ENCODE assay signal across 3 cellular contexts in the genomic region with DNA sequence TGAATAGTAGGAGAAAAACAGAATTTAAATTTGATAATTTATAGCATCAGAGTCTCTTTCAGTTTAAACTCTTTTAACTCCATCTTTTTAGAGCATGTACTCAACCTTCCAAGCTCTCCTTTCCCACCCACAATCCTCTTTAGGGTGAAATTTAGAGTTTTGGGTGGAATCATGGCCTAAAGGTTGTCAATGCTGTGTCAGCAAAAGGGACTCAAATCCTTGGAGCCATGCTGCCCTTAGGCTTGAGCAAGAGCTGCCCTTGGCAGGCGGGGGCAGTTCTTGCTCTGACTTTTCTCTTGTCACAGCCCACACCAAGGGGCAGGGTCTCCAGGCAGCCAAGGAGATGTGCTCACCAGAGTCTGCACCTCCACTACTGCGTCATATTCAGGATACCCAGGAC.
TF ChIP-seq lines count a peak whose summit lies in the region.

No MANE protein-coding gene starts in this region.

TF ChIP-seq in A549, 52 proteins besides CTCF, POLR2A, EP300 and RAD21 (continued from another document):
- TF ChIP-seq KDM1A (IDR thresholded peaks at IDR 0.05; ENCODE audit: low read depth) = no peak

TF ChIP-seq in IMR-90, 13 proteins besides CTCF, POLR2A, EP300 and RAD21:
- TF ChIP-seq SMC3 (IDR thresholded peaks at IDR 0.05; ENCODE audit: low read depth, low read length) = no peak
- peak; percentile 75 for TF ChIP-seq MAFK (IDR thresholded peaks at IDR 0.05; ENCODE audit: low read depth, low read length)

TF ChIP-seq in K562, 482 proteins besides CTCF, POLR2A, EP300 and RAD21 (continued from another document):
- TF ChIP-seq MXD1 (CRISPR knock-in tag; IDR thresholded peaks at IDR 0.05; ENCODE audit: borderline replicate concordance, poor library complexity, severe bottlenecking) = no peak
- no peak for TF ChIP-seq SAFB2 (IDR thresholded peaks at IDR 0.05; ENCODE audit: borderline replicate concordance, low read depth, low read length, severe bottlenecking)
- no peak for TF ChIP-seq ZZZ3 (IDR thresholded peaks at IDR 0.05)
- no peak for TF ChIP-seq POLR3G (IDR thresholded peaks at IDR 0.05; ENCODE audit: extremely low read depth, insufficient read length, insufficient replicate concordance)
- peak; percentile 65 for TF ChIP-seq MAFK (IDR thresholded peaks at IDR 0.05; ENCODE audit: low read length)
- TF ChIP-seq MAFF (IDR thresholded peaks at IDR 0.05; ENCODE audit: low read length) = peak; percentile 52
- no peak for TF ChIP-seq ZNF212 (CRISPR knock-in tag; IDR thresholded peaks at IDR 0.05)
- TF ChIP-seq POLR2AphosphoS2 (IDR thresholded peaks at IDR 0.05; ENCODE audit: low read length) = no peak
- peak; percentile 24; the same call in 1 of the 2 replicates for TF ChIP-seq MAFG (tag; conservative IDR thresholded peaks at IDR 0.05)
- TF ChIP-seq C11orf30 (IDR thresholded peaks at IDR 0.05; ENCODE audit: low read depth) = peak; percentile 27; the same call in 1 of the 2 replicates
- no peak for TF ChIP-seq ZNF766 (CRISPR knock-in tag; conservative IDR thresholded peaks at IDR 0.05)
- TF ChIP-seq ZNF316 (IDR thresholded peaks at IDR 0.05) = peak; percentile 55
- no peak for TF ChIP-seq E2F5 (CRISPR knock-in tag; IDR thresholded peaks at IDR 0.05)
- TF ChIP-seq PREB (CRISPR knock-in tag; IDR thresholded peaks at IDR 0.05) = no peak
TF ChIP-seq in K562: peak in this region for 5.
